In the genomic region with DNA sequence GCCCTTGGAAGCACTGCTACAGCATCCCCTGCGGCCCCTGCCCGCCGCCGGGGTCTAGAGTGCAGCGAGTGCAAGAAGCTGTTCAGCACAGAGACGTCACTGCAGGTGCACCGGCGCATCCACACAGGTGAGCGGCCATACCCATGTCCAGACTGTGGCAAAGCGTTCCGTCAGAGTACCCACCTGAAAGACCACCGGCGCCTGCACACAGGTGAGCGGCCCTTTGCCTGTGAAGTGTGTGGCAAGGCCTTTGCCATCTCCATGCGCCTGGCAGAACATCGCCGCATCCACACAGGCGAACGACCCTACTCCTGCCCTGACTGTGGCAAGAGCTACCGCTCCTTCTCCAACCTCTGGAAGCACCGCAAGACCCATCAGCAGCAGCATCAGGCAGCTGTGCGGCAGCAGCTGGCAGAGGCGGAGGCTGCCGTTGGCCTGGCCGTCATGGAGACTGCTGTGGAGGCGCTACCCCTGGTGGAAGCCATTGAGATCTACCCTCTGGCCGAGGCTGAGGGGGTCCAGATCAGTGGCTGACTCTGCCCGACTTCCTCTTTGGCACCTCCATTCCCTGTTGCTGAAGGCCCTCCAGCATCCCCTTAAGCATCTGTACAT, we compare ENCODE assay signal across 17 cellular contexts.
"Had no signal": no experiment of that assay in that cellular context is flagged by ENCODE, and none has a peak within 500 bp of the region (broad histone marks: within the 10 kb centered on the region; RNA-seq: fewer than 3 reads in every experiment).

No MANE protein-coding gene starts in this region.

- H3K9ac ChIP-seq: parathyroid adenoma had no signal

- H3K4me3 ChIP-seq: adrenal gland, breast epithelium, colonic mucosa, gastroesophageal sphincter, transverse colon, uterus had no signal

- H3K9me3 ChIP-seq: adrenal gland, breast epithelium, colonic mucosa, gastroesophageal sphincter, transverse colon, uterus had no signal

- H3K9me3 Mint-ChIP-seq: activated CD4-positive, alpha-beta memory T cell treated with anti-CD3 and anti-CD28 coated beads for 36 hours; activated naive CD4-positive, alpha-beta T cell treated with anti-CD3 and anti-CD28 coated beads, Interleukin-2, amount 50 U/mL, for 24 hours; activated T-helper 1 cell treated with anti-CD3 and anti-CD28 coated beads, Interleukin-12 subunit alpha, Interleukin-12 subunit beta, Interleukin-2, Interleukin-4 antibody, amounts not matched to agents 30 ng/mL and 10 ng/mL and 1 ng/mL, durations not matched to agents 14 hours and 24 hours and 36 hours; natural killer cell treated with Interleukin-12 subunit alpha and Interleukin-12 subunit beta and Interleukin-15 and Interleukin-18, amount 100 ng/mL, for 72 hours had no signal

- H3K27me3 ChIP-seq: adrenal gland, breast epithelium, colonic mucosa, gastroesophageal sphincter, transverse colon, uterus had no signal

- H3K27me3 Mint-ChIP-seq: activated CD4-positive, alpha-beta memory T cell treated with anti-CD3 and anti-CD28 coated beads for 36 hours; activated naive CD4-positive, alpha-beta T cell treated with anti-CD3 and anti-CD28 coated beads, Interleukin-2, amount 50 U/mL, for 24 hours; natural killer cell treated with Interleukin-12 subunit alpha and Interleukin-12 subunit beta and Interleukin-15 and Interleukin-18, amount 100 ng/mL, for 72 hours had no signal

- ATAC-seq: gastroesophageal sphincter; natural killer cell treated with Interleukin-12 subunit alpha and Interleukin-12 subunit beta and Interleukin-15 and Interleukin-18, amount 100 ng/mL, for 72 hours; right cardiac atrium had no signal

- H3K4me3 Mint-ChIP-seq: activated CD4-positive, alpha-beta memory T cell treated with anti-CD3 and anti-CD28 coated beads for 36 hours; activated naive CD4-positive, alpha-beta T cell treated with anti-CD3 and anti-CD28 coated beads, Interleukin-2, amount 50 U/mL, for 24 hours; activated T-helper 1 cell treated with anti-CD3 and anti-CD28 coated beads, Interleukin-12 subunit alpha, Interleukin-12 subunit beta, Interleukin-2, Interleukin-4 antibody, amounts not matched to agents 30 ng/mL and 10 ng/mL and 1 ng/mL, durations not matched to agents 14 hours and 24 hours and 36 hours; natural killer cell treated with Interleukin-12 subunit alpha and Interleukin-12 subunit beta and Interleukin-15 and Interleukin-18, amount 100 ng/mL, for 72 hours had no signal

- H3K36me3 ChIP-seq: uterus had no signal

- H3K27ac Mint-ChIP-seq: activated T-helper 1 cell treated with anti-CD3 and anti-CD28 coated beads, Interleukin-12 subunit alpha, Interleukin-12 subunit beta, Interleukin-2, Interleukin-4 antibody, amounts not matched to agents 30 ng/mL and 10 ng/mL and 1 ng/mL, durations not matched to agents 14 hours and 24 hours and 36 hours; natural killer cell treated with Interleukin-12 subunit alpha and Interleukin-12 subunit beta and Interleukin-15 and Interleukin-18, amount 100 ng/mL, for 72 hours had no signal

- DNase-seq: activated CD4-positive, alpha-beta T cell treated with anti-CD3 and anti-CD28 coated beads for 48 hours; activated gamma-delta T cell treated with Interleukin-2 at 50 U/mL for 16 hours; adrenal gland; left ventricle myocardium superior; right cardiac atrium; stimulated activated CD4-positive, alpha-beta T cell treated with anti-CD3 and anti-CD28 coated beads, Interleukin-12 subunit alpha, Interleukin-12 subunit beta, amount 100 ng/mL, for 4 hours; stimulated activated CD4-positive, alpha-beta T cell treated with anti-CD3 and anti-CD28 coated beads, Interleukin-4, amount 100 ng/mL, for 4 hours; transverse colon; uterus had no signal

- H2AFZ ChIP-seq: parathyroid adenoma had no signal

- H3K27ac ChIP-seq: breast epithelium, gastroesophageal sphincter, uterus had no signal
